In the genomic region with DNA sequence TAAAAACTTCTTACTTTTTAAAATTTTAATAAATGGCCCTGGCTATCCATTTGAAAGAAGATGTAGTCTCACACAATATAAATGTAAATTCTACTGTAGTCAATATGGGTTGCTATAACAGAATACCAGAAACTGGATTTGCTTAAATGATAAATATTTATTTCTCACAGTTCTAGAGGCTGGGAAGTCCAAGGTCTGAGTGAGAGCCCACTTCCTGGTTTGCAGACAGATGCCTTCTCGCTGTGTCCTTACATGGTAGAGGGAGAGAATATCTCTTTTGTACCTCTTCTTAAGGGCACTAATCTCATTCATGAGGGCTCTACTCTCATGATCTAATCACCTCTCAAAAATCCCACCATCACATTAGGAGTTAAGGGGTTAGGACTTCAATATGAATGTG, we compare ENCODE assay signal across 30 cellular contexts. TPM values are rescaled to one million over a fixed set of nuclear protein-coding genes. Genes with fewer than 3 reads are reported as not detected.
"Had no signal": no experiment of that assay in that cellular context is flagged by ENCODE, and none has a peak within 500 bp of the region (broad histone marks: within the 10 kb centered on the region; RNA-seq: fewer than 3 reads in every experiment).

No MANE protein-coding gene starts in this region.

- H3K27ac ChIP-seq: ascending aorta, breast epithelium, cardiac muscle cell, colonic mucosa, epithelial cell of prostate, esophagus squamous epithelium had no signal

- H3K4me1 ChIP-seq: ascending aorta, breast epithelium, colonic mucosa, esophagus squamous epithelium had no signal

- H3K36me3 ChIP-seq: ascending aorta, breast epithelium, cardiac muscle cell, colonic mucosa, esophagus squamous epithelium had no signal

- FAIRE-seq: endometrium, endothelial cell of umbilical vein, frontal cortex had no signal

- ATAC-seq: activated CD4-positive, alpha-beta T cell treated with anti-CD3 and anti-CD28 coated beads for 36 hours; activated CD8-positive, alpha-beta memory T cell treated with anti-CD3 and anti-CD28 coated beads, Interleukin-2, amount 10 ng/mL, durations not matched to agents 7 days and 5 days; activated CD8-positive, alpha-beta T cell treated with anti-CD3 and anti-CD28 coated beads, Interleukin-2, amount 10 ng/mL, durations not matched to agents 7 days and 5 days; activated naive CD4-positive, alpha-beta T cell treated with anti-CD3 and anti-CD28 coated beads, Interleukin-2, amount 50 U/mL, for 72 hours had no signal

- DNase-seq: activated CD4-positive, alpha-beta memory T cell treated with anti-CD3 and anti-CD28 coated beads for 36 hours; activated CD4-positive, alpha-beta T cell treated with anti-CD3 and anti-CD28 coated beads for 36 hours; activated CD4-positive, alpha-beta T cell treated with anti-CD3 and anti-CD28 coated beads, Interleukin-2, amount 10 ng/mL, durations not matched to agents 24 days and 14 days; activated CD4-positive, CD25-positive, alpha-beta regulatory T cell; activated CD4-positive, CD25-positive, alpha-beta regulatory T cell treated with anti-CD3 and anti-CD28 coated beads, Interleukin-2, amount 50 U/mL, for 72 hours; activated CD8-positive, alpha-beta memory T cell treated with anti-CD3 and anti-CD28 coated beads, Interleukin-2, amount 10 ng/mL, durations not matched to agents 7 days and 5 days; activated CD8-positive, alpha-beta memory T cell treated with anti-CD3 and anti-CD28 coated beads, Interleukin-2, amount 50 U/mL, for 4 hours; activated CD8-positive, alpha-beta T cell treated with anti-CD3 and anti-CD28 coated beads, Interleukin-2, amount 10 ng/mL, durations not matched to agents 7 days and 5 days; activated effector memory CD4-positive, alpha-beta T cell treated with anti-CD3 and anti-CD28 coated beads, Interleukin-2, amount 50 U/mL, for 16 hours; activated naive CD4-positive, alpha-beta T cell; activated naive CD4-positive, alpha-beta T cell treated with anti-CD3 and anti-CD28 coated beads, Interleukin-2, amount 10 ng/mL, durations not matched to agents 7 days and 5 days; activated naive CD8-positive, alpha-beta T cell treated with anti-CD3 and anti-CD28 coated beads, Interleukin-2, amount 10 ng/mL, durations not matched to agents 7 days and 5 days; activated T-cell treated with anti-CD3 and anti-CD28 coated beads, Interleukin-2, amount 50 U/mL, for 1 hour; activated T-cell treated with anti-CD3 and anti-CD28 coated beads, Interleukin-2, amount 50 U/mL, for 48 hours; central memory CD4-positive, alpha-beta T cell; cerebellar nuclear complex; colonic mucosa; effector CD8-positive, alpha-beta T cell; esophagus squamous epithelium; foreskin fibroblast; head of caudate nucleus; T-helper 2 cell had no signal

- H3K9me3 ChIP-seq: ascending aorta, breast epithelium, colonic mucosa, esophagus squamous epithelium had no signal

- H3K27me3 ChIP-seq: ascending aorta, breast epithelium, cardiac muscle cell, colonic mucosa, esophagus squamous epithelium had no signal

- H3K4me3 ChIP-seq: ascending aorta, breast epithelium, cardiac muscle cell, colonic mucosa, esophagus squamous epithelium had no signal

RNA-seq across cellular contexts. Expression of a gene that starts 35.2 kb away (rescaled TPM):
- total RNA-seq: ascending aorta had no signal
